ENCODE assay signal across 9 cellular contexts in the genomic region with DNA sequence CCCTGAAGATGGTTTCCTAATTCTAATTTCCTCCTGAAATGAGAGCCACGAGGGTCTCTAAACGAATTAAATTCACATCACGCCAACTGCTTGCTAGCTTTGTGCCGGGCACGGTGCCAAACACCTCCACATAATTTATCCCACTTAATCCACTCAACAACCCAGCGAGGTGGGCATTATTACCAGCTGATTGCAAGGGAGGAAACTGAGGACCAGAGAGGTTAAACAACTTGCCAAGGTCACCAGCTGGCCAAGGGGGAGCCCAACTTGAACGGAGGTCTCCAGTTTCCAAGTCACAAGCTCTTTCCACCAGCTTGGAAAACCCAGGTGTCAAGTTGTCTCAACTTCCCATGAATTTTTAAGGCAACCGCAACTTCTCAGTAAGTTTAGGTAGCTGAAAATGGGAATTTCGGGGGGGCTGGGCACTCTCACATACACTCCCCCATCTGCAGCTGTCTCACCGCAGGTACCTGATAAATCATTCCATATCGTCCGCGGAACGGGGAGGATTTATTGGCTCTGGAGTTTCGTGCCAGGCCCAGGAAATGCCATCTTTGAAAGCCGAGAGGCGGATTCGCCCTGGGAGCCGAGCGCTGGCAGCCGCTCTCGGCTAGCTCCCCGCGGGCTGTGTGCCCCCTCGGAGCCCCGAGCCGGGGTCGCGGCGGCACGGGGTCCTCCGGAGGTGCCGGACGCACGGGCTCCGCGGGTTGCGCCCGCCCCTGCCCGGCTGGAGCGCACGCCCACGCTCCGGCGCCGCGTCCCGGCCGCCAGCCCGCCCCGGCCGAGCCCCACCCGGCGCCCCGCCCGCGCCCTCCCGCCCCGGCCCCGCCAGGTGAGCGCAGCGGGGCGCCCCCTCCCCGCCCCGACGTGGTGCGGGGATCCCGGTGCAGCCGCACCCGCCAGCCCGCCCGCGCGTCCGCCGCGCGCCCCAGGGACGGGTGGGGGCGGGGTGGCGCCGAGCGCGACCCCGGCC. TPM values are rescaled to one million over a fixed set of nuclear protein-coding genes. Genes with fewer than 3 reads are reported as not detected.
DNase-seq lines count a peak whose midpoint lies in the region; ATAC-seq and TF ChIP-seq lines count a peak whose summit lies in the region.
"Had no signal": no experiment of that assay in that cellular context is flagged by ENCODE, and none has a peak within 500 bp of the region (broad histone marks: within the 10 kb centered on the region; RNA-seq: fewer than 3 reads in every experiment).

No MANE protein-coding gene starts in this region.

- intact Hi-C loops in body of pancreas (cut with DNase I) (no loop called here), right lobe of liver (cut with DNase I) (loop anchor here in 1 of 2 donors (10.0 kb wide), 1 partner anchor 63 kb away; no protein-coding TSS in a partner anchor)

- no peaks in the 10 kb centered on the region for H3K36me3 Mint-ChIP-seq in stimulated activated effector memory CD8-positive, alpha-beta T cell treated with anti-CD3 and anti-CD28 coated beads, Interleukin-12 subunit alpha, Interleukin-12 subunit beta, amount 100 ng/mL, for 72 hours

- DNase-seq in A172 (ENCODE audit: low spot score) (peak; percentile 55), M059J (ENCODE audit: low read depth) (peak; percentile 64), body of pancreas (peak; percentile 51 to 69 (median 60)), right lobe of liver (no peak), MV-4-11 (lab: John Stamatoyannopoulos, UW) (no peak)
- DNase-seq in stimulated activated effector memory CD8-positive, alpha-beta T cell treated with anti-CD3 and anti-CD28 coated beads, Interleukin-12 subunit alpha, Interleukin-12 subunit beta, amount 100 ng/mL, for 72 hours (ENCODE audit: low spot score in 2 of 2), result no peak
- no peak for DNase-seq in activated T-cell treated with anti-CD3 and anti-CD28 coated beads, Interleukin-2, amount 50 U/mL, for 1 hour
- DNase-seq: T-helper 9 cell had no signal

- peak overlapping the region; percentile 70 to 83 (median 82) for H3K27ac ChIP-seq in body of pancreas
- H3K27ac ChIP-seq in right lobe of liver, result peak overlapping the region in 2 of 3 donors; percentile 76 to 77

- H3K36me3 ChIP-seq in body of pancreas (replicated peaks in 1 of 2; ENCODE audit: insufficient read depth in 1 of 2, low read depth in 2 of 2), result no peaks in the 10 kb centered on the region
- H3K36me3 ChIP-seq in right lobe of liver, result no peaks in the 10 kb centered on the region

- TF ChIP-seq CTCF in body of pancreas (IDR thresholded peaks at IDR 0.05) (no peak), right lobe of liver (IDR thresholded peaks at IDR 0.05) (no peak)

- H3K27me3 ChIP-seq in body of pancreas, result no peaks in the 10 kb centered on the region
- no peaks in the 10 kb centered on the region for H3K27me3 ChIP-seq in right lobe of liver

- WGBS in body of pancreas, 2 donors, result 2 to 3% methylated on average over 11 to 52 of the region's 85 CpGs
- WGBS in right lobe of liver (ENCODE audit: insufficient coverage, low coverage, low lambda C conversion rate, missing lambda C conversion rate), result 7% methylated on average over 9 of the region's 85 CpGs

- peaks cover 9% of the 10 kb centered on the region for H3K4me1 Mint-ChIP-seq in stimulated activated effector memory CD8-positive, alpha-beta T cell treated with anti-CD3 and anti-CD28 coated beads, Interleukin-12 subunit alpha, Interleukin-12 subunit beta, amount 100 ng/mL, for 72 hours

- H3K4me1 ChIP-seq in body of pancreas (peaks cover 44% of the 10 kb centered on the region), right lobe of liver (peaks cover 0 to 21% (median 6%) of the 10 kb centered on the region in 4 donors)

- H3K9me3 Mint-ChIP-seq in stimulated activated effector memory CD8-positive, alpha-beta T cell treated with anti-CD3 and anti-CD28 coated beads, Interleukin-12 subunit alpha, Interleukin-12 subunit beta, amount 100 ng/mL, for 72 hours, result no peaks in the 10 kb centered on the region

- H3K9me3 ChIP-seq in body of pancreas (no peaks in the 10 kb centered on the region), right lobe of liver (no peaks in the 10 kb centered on the region)

- no peak overlapping the region for H3K27ac Mint-ChIP-seq in stimulated activated effector memory CD8-positive, alpha-beta T cell treated with anti-CD3 and anti-CD28 coated beads, Interleukin-12 subunit alpha, Interleukin-12 subunit beta, amount 100 ng/mL, for 72 hours

- ATAC-seq in body of pancreas (peak; percentile 49), right lobe of liver (peak; percentile 4 to 27 (median 12)), GM21723 (IDR thresholded peaks at IDR 0.05; ENCODE audit: unreplicated experiment) (no peak)
- ATAC-seq in stimulated activated effector memory CD8-positive, alpha-beta T cell treated with anti-CD3 and anti-CD28 coated beads, Interleukin-12 subunit alpha, Interleukin-12 subunit beta, amount 100 ng/mL, for 72 hours, result no peak

- peak in 2 of 3 donors; percentile 31 to 44 for TF ChIP-seq POLR2A in body of pancreas (IDR thresholded peaks at IDR 0.05)
- peak; percentile 38 for TF ChIP-seq POLR2A in right lobe of liver (IDR thresholded peaks at IDR 0.05)

- H3K4me3 Mint-ChIP-seq in stimulated activated effector memory CD8-positive, alpha-beta T cell treated with anti-CD3 and anti-CD28 coated beads, Interleukin-12 subunit alpha, Interleukin-12 subunit beta, amount 100 ng/mL, for 72 hours, result no peak overlapping the region

- peak overlapping the region; percentile 50 to 59 for H3K4me3 ChIP-seq in body of pancreas
- H3K4me3 ChIP-seq in right lobe of liver, result peak overlapping the region; percentile 44 to 68 (median 58)

RNA-seq across cellular contexts. Expression of a gene that starts 0.6 kb away (rescaled TPM):
- total RNA-seq in A172 (2014; rRNA removed; shearing (Covaris generic)), result 7.8 and 10.3 TPM in 2 replicates
- total RNA-seq in M059J (2014; rRNA removed; shearing (Covaris generic)), result 7.3 and 9.9 TPM in 2 replicates
- total RNA-seq in body of pancreas (10 to 100 TPM; 13.2 to 19.5 TPM), right lobe of liver (10 to 100 TPM; 15.0 to 33.3 (median 30.0) TPM)

Comparison
In these comparisons a context has a peak if more than half of its experiments do, and no peak if none do; other contexts are left out.
1. DNase-seq: peak in A172 (single experiment), M059J (single experiment) and body of pancreas (4 of 4); none in right lobe of liver (0 of 3), MV-4-11 (single experiment), stimulated activated effector memory CD8-positive, alpha-beta T cell treated with anti-CD3 and anti-CD28 coated beads, Interleukin-12 subunit alpha, Interleukin-12 subunit beta, amount 100 ng/mL, for 72 hours (0 of 2) and activated T-cell treated with anti-CD3 and anti-CD28 coated beads, Interleukin-2, amount 50 U/mL, for 1 hour (single experiment).
2. ATAC-seq: peak in body of pancreas (single experiment) and right lobe of liver (4 of 4); none in stimulated activated effector memory CD8-positive, alpha-beta T cell treated with anti-CD3 and anti-CD28 coated beads, Interleukin-12 subunit alpha, Interleukin-12 subunit beta, amount 100 ng/mL, for 72 hours (single experiment) and GM21723 (single experiment).